2 cellular contexts compared by ENCODE assay signal in the genomic region with DNA sequence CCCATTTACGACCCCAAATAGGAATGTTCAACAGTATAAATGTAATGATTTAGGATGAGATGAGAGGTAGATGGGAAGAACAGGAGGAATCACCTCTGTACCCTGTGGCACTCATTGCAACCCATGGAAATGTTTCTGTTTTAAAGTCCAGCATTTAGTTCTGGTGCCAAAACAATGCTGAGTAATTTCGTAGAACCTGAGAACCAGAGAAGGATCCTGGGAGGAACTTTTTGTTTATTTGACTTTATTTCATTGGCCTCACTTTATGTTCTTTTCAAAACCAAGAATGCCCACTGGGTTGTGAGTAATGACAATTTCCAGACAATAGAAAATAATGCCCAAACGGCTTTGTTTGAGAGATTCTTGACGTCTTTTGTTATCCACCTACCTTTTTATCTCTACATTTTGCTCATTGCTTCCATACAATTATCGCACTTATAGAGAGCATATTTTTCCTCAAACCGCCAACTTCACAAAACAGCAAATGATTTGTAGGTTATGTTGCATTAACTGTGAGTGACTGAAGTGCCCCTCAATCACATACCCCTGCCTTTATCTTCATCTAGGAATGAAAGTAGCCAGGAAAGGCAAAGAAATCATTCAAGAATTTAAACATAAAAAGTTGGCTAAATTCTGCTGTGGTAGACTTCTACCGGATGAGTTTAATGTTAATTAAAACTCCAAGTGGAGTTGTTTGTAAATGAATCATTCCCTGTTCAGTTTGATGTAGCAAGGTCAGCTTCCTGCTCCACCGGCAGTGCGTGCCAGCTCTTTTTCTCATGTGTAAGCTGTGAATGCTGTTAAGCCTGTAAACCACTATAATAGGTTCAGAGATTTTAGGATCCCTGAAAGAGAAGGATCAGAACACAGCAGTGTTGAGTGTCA.
A peak's percentile ranks its signal among the peaks of the same experiment; 100 is the strongest.
TF ChIP-seq lines count a peak whose summit lies in the region.

No MANE protein-coding gene starts in this region.

TF ChIP-seq in liver, 16 proteins besides CTCF, POLR2A, EP300 and RAD21:
- TF ChIP-seq ZBTB33 (IDR thresholded peaks at IDR 0.05), result no peak
- TF ChIP-seq SP1 (IDR thresholded peaks at IDR 0.05), result no peak
- peak; percentile 24 to 46 for TF ChIP-seq HNF4A (conservative IDR thresholded peaks at IDR 0.05)
- TF ChIP-seq, protein P1, sequence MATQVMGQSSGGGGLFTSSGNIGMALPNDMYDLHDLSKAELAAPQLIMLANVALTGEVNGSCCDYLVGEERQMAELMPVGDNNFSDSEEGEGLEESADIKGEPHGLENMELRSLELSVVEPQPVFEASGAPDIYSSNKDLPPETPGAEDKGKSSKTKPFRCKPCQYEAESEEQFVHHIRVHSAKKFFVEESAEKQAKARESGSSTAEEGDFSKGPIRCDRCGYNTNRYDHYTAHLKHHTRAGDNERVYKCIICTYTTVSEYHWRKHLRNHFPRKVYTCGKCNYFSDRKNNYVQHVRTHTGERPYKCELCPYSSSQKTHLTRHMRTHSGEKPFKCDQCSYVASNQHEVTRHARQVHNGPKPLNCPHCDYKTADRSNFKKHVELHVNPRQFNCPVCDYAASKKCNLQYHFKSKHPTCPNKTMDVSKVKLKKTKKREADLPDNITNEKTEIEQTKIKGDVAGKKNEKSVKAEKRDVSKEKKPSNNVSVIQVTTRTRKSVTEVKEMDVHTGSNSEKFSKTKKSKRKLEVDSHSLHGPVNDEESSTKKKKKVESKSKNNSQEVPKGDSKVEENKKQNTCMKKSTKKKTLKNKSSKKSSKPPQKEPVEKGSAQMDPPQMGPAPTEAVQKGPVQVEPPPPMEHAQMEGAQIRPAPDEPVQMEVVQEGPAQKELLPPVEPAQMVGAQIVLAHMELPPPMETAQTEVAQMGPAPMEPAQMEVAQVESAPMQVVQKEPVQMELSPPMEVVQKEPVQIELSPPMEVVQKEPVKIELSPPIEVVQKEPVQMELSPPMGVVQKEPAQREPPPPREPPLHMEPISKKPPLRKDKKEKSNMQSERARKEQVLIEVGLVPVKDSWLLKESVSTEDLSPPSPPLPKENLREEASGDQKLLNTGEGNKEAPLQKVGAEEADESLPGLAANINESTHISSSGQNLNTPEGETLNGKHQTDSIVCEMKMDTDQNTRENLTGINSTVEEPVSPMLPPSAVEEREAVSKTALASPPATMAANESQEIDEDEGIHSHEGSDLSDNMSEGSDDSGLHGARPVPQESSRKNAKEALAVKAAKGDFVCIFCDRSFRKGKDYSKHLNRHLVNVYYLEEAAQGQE (IDR thresholded peaks at IDR 0.05), result no peak
- TF ChIP-seq TAF1 (conservative IDR thresholded peaks at IDR 0.05), result no peak
- no peak for TF ChIP-seq MAX (IDR thresholded peaks at IDR 0.05)
- TF ChIP-seq FOXA1 (IDR thresholded peaks at IDR 0.05), result no peak
- TF ChIP-seq, protein P2, sequence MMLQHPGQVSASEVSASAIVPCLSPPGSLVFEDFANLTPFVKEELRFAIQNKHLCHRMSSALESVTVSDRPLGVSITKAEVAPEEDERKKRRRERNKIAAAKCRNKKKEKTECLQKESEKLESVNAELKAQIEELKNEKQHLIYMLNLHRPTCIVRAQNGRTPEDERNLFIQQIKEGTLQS (IDR thresholded peaks at IDR 0.05), result no peak
- no peak for TF ChIP-seq EGR1 (IDR thresholded peaks at IDR 0.05; ENCODE audit: low read depth in 2 of 2)
- TF ChIP-seq HNF4G (IDR thresholded peaks at IDR 0.05), result no peak
- peak in 1 of 2 donors; percentile 7 for TF ChIP-seq RXRA (IDR thresholded peaks at IDR 0.05)
- TF ChIP-seq NR2F2 (IDR thresholded peaks at IDR 0.05), result no peak
- TF ChIP-seq YY1 (IDR thresholded peaks at IDR 0.05), result no peak
- TF ChIP-seq FOXA2 (IDR thresholded peaks at IDR 0.05), result no peak
- TF ChIP-seq JUND (IDR thresholded peaks at IDR 0.05), result no peak
- peak; percentile 24 for TF ChIP-seq GABPA (IDR thresholded peaks at IDR 0.05 in 1 of 2, conservative IDR thresholded peaks at IDR 0.05 in 1 of 2)

TF ChIP-seq in HepG2, 621 proteins besides CTCF, POLR2A, EP300 and RAD21 (continued from another document):
- no peak for TF ChIP-seq RFX3 (CRISPR knock-in tag; IDR thresholded peaks at IDR 0.05)
TF ChIP-seq in HepG2: peak in this region for 0.
